ENCODE assay signal across 8 cellular contexts in the genomic region with DNA sequence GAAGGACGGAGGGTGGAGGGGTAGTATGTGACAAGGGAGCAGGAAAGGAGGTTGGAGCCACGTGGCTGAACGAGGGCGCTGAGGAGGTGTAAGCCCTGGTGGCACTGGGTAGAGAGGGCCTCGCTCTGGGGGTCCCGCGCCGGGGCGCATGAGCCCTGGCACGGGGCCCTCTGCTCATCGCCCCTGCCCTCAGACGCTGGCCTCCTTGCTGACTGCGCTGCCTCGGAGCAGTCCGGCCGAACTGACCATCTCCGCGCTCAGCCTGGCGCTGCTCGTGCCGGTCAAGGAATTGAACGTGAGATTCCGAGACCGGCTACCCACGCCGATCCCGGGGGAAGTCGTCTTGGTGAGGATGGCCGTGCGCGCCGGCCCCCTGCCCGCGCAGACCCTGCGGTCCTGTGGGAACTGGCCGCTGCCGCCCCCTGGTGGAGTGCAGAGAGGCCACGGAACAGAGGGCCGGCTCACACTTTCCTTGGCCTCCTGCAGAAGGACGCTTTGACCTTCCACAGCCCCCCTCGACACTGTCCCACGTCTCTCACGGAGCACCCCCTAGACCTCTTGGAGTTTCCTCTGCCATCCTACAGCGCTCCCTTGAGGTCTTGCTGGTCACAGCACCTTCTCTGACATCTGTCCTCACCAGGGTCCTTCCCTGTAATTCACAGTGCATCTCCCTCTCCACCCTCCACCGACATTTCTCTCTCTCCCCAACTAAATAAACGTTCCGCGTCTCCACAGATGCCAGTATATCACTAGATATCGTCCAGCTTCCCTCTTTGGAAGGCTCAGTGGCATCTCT. TPM values are rescaled to one million over a fixed set of nuclear protein-coding genes. Genes with fewer than 3 reads are reported as not detected.
DNase-seq lines count a peak whose midpoint lies in the region; ATAC-seq, FAIRE-seq and TF ChIP-seq lines count a peak whose summit lies in the region.

No MANE protein-coding gene starts in this region.

- peak overlapping the region; percentile 11 for H3K9ac ChIP-seq in endocrine pancreas (ENCODE audit: control insufficient read depth, insufficient read depth, low read length)
- H3K9ac ChIP-seq in subcutaneous abdominal adipose tissue (ENCODE audit: low read length in 5 of 5): peak overlapping the region in 2 of 5 donors; percentile 47 to 48

- peak; percentile 76 to 92 for ATAC-seq in A549
- peak; percentile 75 for ATAC-seq in mucosa of descending colon
- no peak for ATAC-seq in GM19467 (IDR thresholded peaks at IDR 0.05; ENCODE audit: unreplicated experiment)

- TF ChIP-seq CTCF in A549 (IDR thresholded peaks at IDR 0.05) (peak; percentile 96), GM13977 (IDR thresholded peaks at IDR 0.05; ENCODE audit: extremely low read depth, insufficient read depth, missing control alignments) (peak; percentile 92), mucosa of descending colon (IDR thresholded peaks at IDR 0.05) (peak; percentile 86)

- H3K27ac ChIP-seq in A549 (peak overlapping the region; percentile 54 to 76; a peak in 5 of 6 replicates), subcutaneous abdominal adipose tissue (ENCODE audit: low read depth, low read length) (no peak overlapping the region)

- H3K9me3 ChIP-seq in A549 (no peaks in the 10 kb centered on the region), endocrine pancreas (ENCODE audit: control insufficient read depth, low read length) (no peaks in the 10 kb centered on the region), mucosa of descending colon (no peaks in the 10 kb centered on the region), subcutaneous abdominal adipose tissue (ENCODE audit: control insufficient read depth in 5 of 5, low read length in 5 of 5) (no peaks in the 10 kb centered on the region)

- FAIRE-seq in A549 (lab: Jason Lieb, UNC): no peak

- no peak for TF ChIP-seq EP300 in A549 (IDR thresholded peaks at IDR 0.05)

- DNase-seq in A549 (ENCODE audit: low read depth in 1 of 2, low spot score in 1 of 2): peak; percentile 64 to 88
- DNase-seq in GM13977 (ENCODE audit: low spot score): peak; percentile 88
- peak; percentile 30 for DNase-seq in NCI-H1092 (lab: John Stamatoyannopoulos, UW)
- peak; percentile 40 to 52 for DNase-seq in activated CD4-positive, alpha-beta T cell treated with anti-CD3 and anti-CD28 coated beads, Interleukin-2, amount 50 U/mL, for 4 hours
- peak in 2 of 3 donors; percentile 71 to 72 for DNase-seq in mucosa of descending colon

- in situ Hi-C loops in GM13977 (cut with MboI; ENCODE audit: low pct_unique_long_range_greater_than_20kb, low sequenced_read_pairs, unreplicated experiment): no loop called here

- TF ChIP-seq RAD21 in A549 (conservative IDR thresholded peaks at IDR 0.05 in 1 of 2, IDR thresholded peaks at IDR 0.05 in 1 of 2): peak; percentile 71 to 84

- H3K27me3 ChIP-seq in endocrine pancreas (ENCODE audit: control insufficient read depth, insufficient read depth, low read length): peaks cover 5% of the 10 kb centered on the region
- H3K27me3 ChIP-seq in subcutaneous abdominal adipose tissue (ENCODE audit: control insufficient read depth in 5 of 5, insufficient read depth in 4 of 5, low read length in 5 of 5): peaks cover 63 to 82% (median 77%) of the 10 kb centered on the region in 5 donors

- H3K4me2 ChIP-seq in A549: peak overlapping the region; percentile 98

- no peak for TF ChIP-seq POLR2A in A549 (IDR thresholded peaks at IDR 0.05; ENCODE audit: low read length)

- POLR2A ChIA-PET in A549 (lab: Yijun Ruan, JAX): interaction anchor here (0.5 to 1.3 kb wide), 3 partner anchors 31 to 376 kb away, joined by 3 to 5 read pairs (median 4); partner anchors contain the start of gene PIP4K2C

- WGBS in A549 (ENCODE audit: missing lambda C conversion rate): 3% methylated on average over 35 of the region's 49 CpGs

- H3K4me3 ChIP-seq in A549: peak overlapping the region; percentile 53
- H3K4me3 ChIP-seq in endocrine pancreas (ENCODE audit: control insufficient read depth, insufficient read depth, low read length): no peak overlapping the region
- no peak overlapping the region for H3K4me3 ChIP-seq in mucosa of descending colon
- peak overlapping the region; percentile 47 to 68 (median 58) for H3K4me3 ChIP-seq in subcutaneous abdominal adipose tissue (ENCODE audit: low read depth in 1 of 5, low read length in 5 of 5)

- intact Hi-C loops in mucosa of descending colon (cut with DNase I, micrococcal nuclease): loop anchor here (5.0 kb wide), 1 partner anchor 39 kb away; no protein-coding TSS in a partner anchor

- H3K36me3 ChIP-seq in endocrine pancreas (ENCODE audit: control insufficient read depth, insufficient read depth, low read length) (no peaks in the 10 kb centered on the region), mucosa of descending colon (ENCODE audit: low read depth) (no peaks in the 10 kb centered on the region), subcutaneous abdominal adipose tissue (ENCODE audit: control insufficient read depth in 5 of 5, insufficient read depth in 5 of 5, low read length in 5 of 5) (no peaks in the 10 kb centered on the region)

- CTCF ChIA-PET in A549 (lab: Yijun Ruan, JAX): interaction anchor here (0.7 to 20.9 kb wide), 28 partner anchors 9 to 114 kb away, joined by 3 to 336 read pairs (median 4); partner anchors contain the start of genes ARHGEF25, B4GALNT1, OS9 and PIP4K2C

- H3K4me1 ChIP-seq in A549: peaks cover 10% of the 10 kb centered on the region; the same call in 1 of the 3 replicates
- H3K4me1 ChIP-seq in endocrine pancreas (ENCODE audit: control insufficient read depth, insufficient read depth, low read length): no peaks in the 10 kb centered on the region
- H3K4me1 ChIP-seq in mucosa of descending colon (ENCODE audit: low read depth): peaks cover 11% of the 10 kb centered on the region
- H3K4me1 ChIP-seq in subcutaneous abdominal adipose tissue (ENCODE audit: control insufficient read depth in 5 of 5, insufficient read depth in 5 of 5, low read length in 5 of 5): peaks cover 2 to 24% (median 21%) of the 10 kb centered on the region in 5 donors

TF ChIP-seq in A549, 52 proteins besides CTCF, POLR2A, EP300 and RAD21:
- TF ChIP-seq FOSB (CRISPR knock-in tag; IDR thresholded peaks at IDR 0.05) (no peak), HOXB5 (CRISPR knock-in tag; IDR thresholded peaks at IDR 0.05) (no peak), SMC3 (IDR thresholded peaks at IDR 0.05) (peak; percentile 96), HOXA7 (CRISPR knock-in tag; IDR thresholded peaks at IDR 0.05) (no peak), MAFK (IDR thresholded peaks at IDR 0.05; ENCODE audit: partially characterized antibody) (peak; percentile 7), MYC (IDR thresholded peaks at IDR 0.05; ENCODE audit: borderline replicate concordance, low read length) (0 out of 2 replicates have a peak, but pooled peaks have one; percentile 45), TFCP2L1 (CRISPR knock-in tag; IDR thresholded peaks at IDR 0.05) (no peak), MAX (IDR thresholded peaks at IDR 0.05) (peak; percentile 77)
TF ChIP-seq in A549: peak in this region for 4.

RNA-seq across cellular contexts. Expression of gene ARHGEF25, which starts 10.5 kb away (rescaled TPM):
- 9.3 and 9.9 TPM in 2 replicates for polyA plus RNA-seq in A549 (2011; rRNA removed)
- polyA plus RNA-seq in A549 (2012; cell fraction: cytosol; rRNA removed): 8.2 and 9.6 TPM in 2 replicates
- 21.2 and 25.6 TPM in 2 replicates for polyA plus RNA-seq in A549 (2012; cell fraction: nucleus; rRNA removed)
- polyA plus RNA-seq in A549 (2017; fragmentation: RNase III; extraction: RNeasy Plus Mini Kit Qiagen cat#74134 plus additional on column Dnase treatment): 8.0 to 13.8 TPM (median 11.9 TPM) in 3 replicates
- polyA minus RNA-seq in A549 (2011; rRNA and poly(A)+ RNA removed): 5.6 and 9.4 TPM in 2 replicates
- total RNA-seq in mucosa of descending colon: 100 to 1,000 TPM in 1 of 3 donors, 10 to 100 TPM in 1, 1 to 10 TPM in 1; 5.0 to 129 (median 11.0) TPM

RNA-seq across cellular contexts. Expression of gene B4GALNT1, which starts 11.3 kb away (rescaled TPM):
- polyA plus RNA-seq in A549 (2011; rRNA removed): 25.7 and 27.0 TPM in 2 replicates
- polyA plus RNA-seq in A549 (2012; cell fraction: cytosol; rRNA removed): 54.1 and 77.8 TPM in 2 replicates
- polyA plus RNA-seq in A549 (2012; cell fraction: nucleus; rRNA removed): 109 and 163 TPM in 2 replicates
- polyA plus RNA-seq in A549 (2017; fragmentation: RNase III; extraction: RNeasy Plus Mini Kit Qiagen cat#74134 plus additional on column Dnase treatment): 33.2 to 35.1 TPM (median 33.4 TPM) in 3 replicates
- polyA minus RNA-seq in A549 (2011; rRNA and poly(A)+ RNA removed): 31.2 and 40.5 TPM in 2 replicates
- total RNA-seq in mucosa of descending colon: 1 to 10 TPM in 1 of 3 donors, under 1 TPM in 2; 0.64 to 2.2 (median 0.65) TPM

RNA-seq across cellular contexts. Expression of gene DTX3, which starts 17.1 kb away (rescaled TPM):
- polyA plus RNA-seq in A549 (2011; rRNA removed): 21.7 and 29.6 TPM in 2 replicates
- polyA plus RNA-seq in A549 (2012; cell fraction: cytosol; rRNA removed): 25.2 and 28.8 TPM in 2 replicates
- polyA plus RNA-seq in A549 (2012; cell fraction: nucleus; rRNA removed): 113 and 120 TPM in 2 replicates
- polyA plus RNA-seq in A549 (2017; fragmentation: RNase III; extraction: RNeasy Plus Mini Kit Qiagen cat#74134 plus additional on column Dnase treatment): 18.1 to 26.2 TPM (median 24.7 TPM) in 3 replicates
- polyA minus RNA-seq in A549 (2011; rRNA and poly(A)+ RNA removed): 17.1 and 17.7 TPM in 2 replicates
- total RNA-seq in mucosa of descending colon: 10 to 100 TPM in 1 of 3 donors, 1 to 10 TPM in 2; 4.3 to 65.5 (median 7.0) TPM

RNA-seq across cellular contexts. Expression of gene PIP4K2C, which starts 30.7 kb away (rescaled TPM):
- polyA plus RNA-seq in A549 (2011; rRNA removed): 60.9 and 62.9 TPM in 2 replicates
- 22.6 and 29.7 TPM in 2 replicates for polyA plus RNA-seq in A549 (2012; cell fraction: cytosol; rRNA removed)
- polyA plus RNA-seq in A549 (2012; cell fraction: nucleus; rRNA removed): 17.0 and 22.1 TPM in 2 replicates
- polyA plus RNA-seq in A549 (2017; fragmentation: RNase III; extraction: RNeasy Plus Mini Kit Qiagen cat#74134 plus additional on column Dnase treatment): 30.5 to 35.7 TPM (median 35.3 TPM) in 3 replicates
- polyA minus RNA-seq in A549 (2011; rRNA and poly(A)+ RNA removed): 29.9 and 32.3 TPM in 2 replicates
- 10 to 100 TPM; 39.0 to 55.5 (median 54.2) TPM for total RNA-seq in mucosa of descending colon

Comparison
In these comparisons a context has a peak if more than half of its experiments do, and no peak if none do; other contexts are left out.
1. DNase-seq: peak in every context shown above with its lines; median percentile 88 in GM13977; 76 in A549; 72 in mucosa of descending colon; 46 in activated CD4-positive, alpha-beta T cell treated with anti-CD3 and anti-CD28 coated beads, Interleukin-2, amount 50 U/mL, for 4 hours; 30 in NCI-H1092.
2. H3K4me3 ChIP-seq: peak in A549 (single experiment) and subcutaneous abdominal adipose tissue (5 of 5); none in endocrine pancreas (single experiment) and mucosa of descending colon (single experiment).
3. Peak in every context shown above with its lines, with median percentiles within 50 percentile points of each other: CTCF ChIP-seq.